In the genomic region with DNA sequence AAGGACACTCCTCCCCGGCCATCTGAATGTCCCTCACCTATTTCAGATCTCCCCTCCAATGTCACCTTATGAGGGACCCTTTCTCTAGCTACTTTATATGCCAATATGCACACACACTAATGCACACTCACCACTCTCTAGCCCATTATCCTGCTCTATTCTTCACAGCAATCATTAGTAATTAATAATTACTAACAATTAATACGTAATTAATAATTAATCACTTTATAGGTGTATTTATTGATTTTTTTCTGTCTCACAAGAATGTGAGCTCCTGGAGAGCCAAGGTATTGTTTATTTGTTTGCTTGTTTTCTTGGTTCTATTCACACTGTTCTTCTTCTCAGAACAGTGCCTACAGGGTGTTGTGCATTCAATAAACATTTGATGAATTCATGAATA, we compare ENCODE assay signal across 22 cellular contexts.
A peak's percentile ranks its signal among the peaks of the same experiment; 100 is the strongest.
DNase-seq lines count a peak whose midpoint lies in the region; ATAC-seq, FAIRE-seq and TF ChIP-seq lines count a peak whose summit lies in the region.
"Had no signal": no experiment of that assay in that cellular context is flagged by ENCODE, and none has a peak within 500 bp of the region (broad histone marks: within the 10 kb centered on the region; RNA-seq: fewer than 3 reads in every experiment).

No MANE protein-coding gene starts in this region.

- no peak for FAIRE-seq in K562 (lab: Jason Lieb, UNC)
- FAIRE-seq: A549, GM12891 had no signal

- no peak overlapping the region for H3K18ac ChIP-seq in mesendoderm (ENCODE audit: low read length)

- peak overlapping the region; percentile 59 for H3K56ac ChIP-seq in mesendoderm (ENCODE audit: low read length)

- no peak overlapping the region for H4K5ac ChIP-seq in mesendoderm (ENCODE audit: low read length)

- no peak overlapping the region for H3K4ac ChIP-seq in mesendoderm (ENCODE audit: low read depth, low read length)

- H3K9ac ChIP-seq in K562 (ENCODE audit: insufficient read depth in 1 of 2, low read depth in 2 of 2, low read length in 2 of 2) = no peak overlapping the region
- H3K9ac ChIP-seq in mesendoderm (ENCODE audit: low read length) = no peak overlapping the region
- H3K9ac ChIP-seq: BLaER1 had no signal

- H3K4me1 ChIP-seq in K562 (replicated peaks in 1 of 2; ENCODE audit: control insufficient read depth in 2 of 2, insufficient read depth in 2 of 2, low read length in 2 of 2) = no peaks in the 10 kb centered on the region
- peaks cover 3% of the 10 kb centered on the region for H3K4me1 ChIP-seq in mesendoderm (ENCODE audit: control insufficient read depth, low read depth, low read length)
- H3K4me1 ChIP-seq: A549, BE2C, BLaER1 had no signal

- H3K27me3 ChIP-seq in K562 (ENCODE audit: control insufficient read depth in 2 of 2, insufficient read depth in 2 of 2, low read length in 2 of 2) (no peaks in the 10 kb centered on the region), mesendoderm (ENCODE audit: insufficient read depth, low read length, poor library complexity) (no peaks in the 10 kb centered on the region)
- H3K27me3 ChIP-seq: BE2C, BLaER1 had no signal

- CTCF ChIA-PET in K562 (lab: Yijun Ruan, JAX; ENCODE audit: low intra/inter-chr PET ratio) = no interaction called here

- no peak overlapping the region for H4K8ac ChIP-seq in mesendoderm (ENCODE audit: low read depth, low read length)

- ATAC-seq in K562 = no peak
- ATAC-seq: A549 had no signal

- H2AFZ ChIP-seq in K562 (ENCODE audit: low read depth, low read length) = no peak overlapping the region

- no peak overlapping the region for H3K27ac ChIP-seq in K562 (ENCODE audit: extremely low read depth, low read depth, low read length)
- no peak overlapping the region for H3K27ac ChIP-seq in mesendoderm (ENCODE audit: low read depth, low read length)
- H3K27ac ChIP-seq: 22Rv1, A549, BLaER1 had no signal

- in situ Hi-C loops in K562 (cut with MboI) = no loop called here

- TF ChIP-seq POLR2A in K562 (conservative IDR thresholded peaks at IDR 0.05) = no peak

- H3K36me3 ChIP-seq in K562 (ENCODE audit: control insufficient read depth, insufficient read depth, low read length) (no peaks in the 10 kb centered on the region), mesendoderm (ENCODE audit: control insufficient read depth, insufficient read depth, low read length) (no peaks in the 10 kb centered on the region)
- H3K36me3 ChIP-seq: BE2C, BLaER1 had no signal

- no peak overlapping the region for H2AK5ac ChIP-seq in mesendoderm (ENCODE audit: low read length)

- H3K9me3 ChIP-seq in K562 (replicated peaks; ENCODE audit: control insufficient read depth, insufficient read depth, low read depth, low read length) = no peaks in the 10 kb centered on the region
- H3K9me3 ChIP-seq: A549, BE2C, BLaER1 had no signal

- WGBS in K562 (ENCODE audit: insufficient coverage, low coverage, missing lambda C conversion rate) = 0% methylated on average over 2 of the region's 2 CpGs
- 100% methylated on average over 1 of the region's 2 CpGs for WGBS in mesendoderm (ENCODE audit: extremely low coverage, insufficient coverage, low lambda C conversion rate)

- H2BK15ac ChIP-seq in mesendoderm (replicated peaks; ENCODE audit: low read depth) = no peak overlapping the region

- H3K4me3 ChIP-seq in K562 (no peak overlapping the region), mesendoderm (ENCODE audit: low read length) (no peak overlapping the region)
- H3K4me3 ChIP-seq: A549, BLaER1 had no signal

- no peak overlapping the region for H3K23ac ChIP-seq in mesendoderm (ENCODE audit: low read length)

- H4K20me1 ChIP-seq in K562 (replicated peaks; ENCODE audit: control insufficient read depth, insufficient read depth, low read length) = no peaks in the 10 kb centered on the region
- H4K20me1 ChIP-seq: BLaER1 had no signal

- intact Hi-C loops in K562 (cut with micrococcal nuclease) = loop anchor here (10.0 kb wide), 1 partner anchor 328 kb away; no protein-coding TSS in a partner anchor
- intact Hi-C loops in posterior cingulate gyrus (cut with DNase I) = no loop called here

- peak; percentile 0 for DNase-seq in AG08395 (ENCODE audit: low spot score)
- no peak for DNase-seq in K562 (ENCODE audit: extremely low read depth in 1 of 4, low spot score in 3 of 4)
- DNase-seq in mesendoderm = no peak
- DNase-seq in glomerular visceral epithelial cell (ENCODE audit: extremely low spot score) = no peak
- DNase-seq in posterior cingulate gyrus = no peak
- no peak for DNase-seq in stimulated activated CD4-positive, alpha-beta T cell treated with anti-CD3 and anti-CD28 coated beads, Interleukin-2, amount 100 ng/mL, for 48 hours
- DNase-seq: BE2C; C1 segment of cervical spinal cord; CD4-positive, alpha-beta memory T cell; CD4-positive, CD25-positive, alpha-beta regulatory T cell; CD8-positive, alpha-beta memory T cell; COR-L47; DMS 273 treated with DMSO at 0.1 percent for 48 hours; DMS153; DMS53; DMS79; DND-41; GDM1 had no signal

- TF ChIP-seq CTCF in K562 (IDR thresholded peaks at IDR 0.05 in 2 of 3, conservative IDR thresholded peaks at IDR 0.05 in 1 of 3; ENCODE audit: insufficient read depth in 2 of 3, low read depth in 1 of 3, low read length in 3 of 3) = no peak

- TF ChIP-seq EP300 in K562 (IDR thresholded peaks at IDR 0.05; ENCODE audit: low read length) = no peak

- H3K4me2 ChIP-seq in K562 (ENCODE audit: insufficient read depth, low read length) (no peak overlapping the region), mesendoderm (ENCODE audit: low read length) (no peak overlapping the region)
- H3K4me2 ChIP-seq: A549, BLaER1 had no signal

- peak overlapping the region; percentile 73 for H2BK5ac ChIP-seq in mesendoderm (ENCODE audit: low read length)

- H3K79me2 ChIP-seq in K562 (ENCODE audit: control insufficient read depth, insufficient read depth, low read length) (no peaks in the 10 kb centered on the region), mesendoderm (ENCODE audit: control insufficient read depth, insufficient read depth, low read length) (no peaks in the 10 kb centered on the region)

- no peak for TF ChIP-seq RAD21 in K562 (CRISPR knock-in tag; conservative IDR thresholded peaks at IDR 0.05 in 1 of 2, IDR thresholded peaks at IDR 0.05 in 1 of 2)

- no peaks in the 10 kb centered on the region for H3K9me1 ChIP-seq in K562 (ENCODE audit: control insufficient read depth, insufficient read depth, low read length)

- BruUV-seq in K562 (replicated peaks; lab: Mats Ljungman, UMichigan) = no TSS peak

- H2BK120ac ChIP-seq in mesendoderm (ENCODE audit: low read depth, low read length) = no peak overlapping the region

- no peaks in the 10 kb centered on the region for H3K79me1 ChIP-seq in mesendoderm (ENCODE audit: low read length)

- POLR2A ChIA-PET in K562 (lab: Yijun Ruan, JAX) = no interaction called here

TF ChIP-seq in K562, 482 proteins besides CTCF, POLR2A, EP300 and RAD21:
- TF ChIP-seq ZNF384 (IDR thresholded peaks at IDR 0.05; ENCODE audit: low read depth, low read length) = no peak
- no peak for TF ChIP-seq SLC30A9 (CRISPR knock-in tag; IDR thresholded peaks at IDR 0.05)
- TF ChIP-seq CHAMP1 (IDR thresholded peaks at IDR 0.05) = no peak
- no peak for TF ChIP-seq SIN3A (IDR thresholded peaks at IDR 0.05; ENCODE audit: borderline replicate concordance in 2 of 2, control insufficient read depth in 1 of 2, low read depth in 2 of 2, low read length in 2 of 2)
- TF ChIP-seq YBX1 (IDR thresholded peaks at IDR 0.05) = no peak
- no peak for TF ChIP-seq PTTG1 (tag; IDR thresholded peaks at IDR 0.05; ENCODE audit: low read depth)
- TF ChIP-seq DACH1 (IDR thresholded peaks at IDR 0.05; ENCODE audit: partially characterized antibody) = peak; percentile 91
